ENCODE assay signal across 23 cellular contexts in genomic region chr6:170111816-170112582, GRCh38.
DNase-seq lines count a peak whose midpoint lies in the region; ATAC-seq, FAIRE-seq and TF ChIP-seq lines count a peak whose summit lies in the region.
"Had no signal": no experiment of that assay in that cellular context is flagged by ENCODE, and none has a peak within 500 bp of the region (broad histone marks: within the 10 kb centered on the region; RNA-seq: fewer than 3 reads in every experiment).

No MANE protein-coding gene starts in this region.

- 83 to 90% methylated on average over 18 of the region's 19 CpGs for WGBS in upper lobe of left lung, 2 donors

- intact Hi-C loops in cardiac septum (cut with DNase I) = no loop called here
- intact Hi-C loops in Right ventricle myocardium inferior (cut with DNase I) = no loop called here

- H3K36me3 ChIP-seq in upper lobe of left lung = no peaks in the 10 kb centered on the region
- H3K36me3 ChIP-seq: esophagus muscularis mucosa, gastrocnemius medialis had no signal

- H3K27me3 ChIP-seq in upper lobe of left lung = no peaks in the 10 kb centered on the region
- H3K27me3 ChIP-seq: gastrocnemius medialis had no signal

- no peak for TF ChIP-seq CTCF in omental fat pad (IDR thresholded peaks at IDR 0.05)
- TF ChIP-seq CTCF in upper lobe of left lung (IDR thresholded peaks at IDR 0.05) = no peak

- no peak for TF ChIP-seq POLR2A in upper lobe of left lung (IDR thresholded peaks at IDR 0.05)

- no peak overlapping the region for H3K4me3 ChIP-seq in upper lobe of left lung
- H3K4me3 ChIP-seq: esophagus muscularis mucosa, gastrocnemius medialis had no signal

- FAIRE-seq in GM19239 (lab: Jason Lieb, UNC) = no peak
- FAIRE-seq: HTR-8/SVneo, keratinocyte, urothelium cell line had no signal

- no peaks in the 10 kb centered on the region for H3K9me3 ChIP-seq in upper lobe of left lung
- H3K9me3 ChIP-seq: esophagus muscularis mucosa, gastrocnemius medialis had no signal

- ATAC-seq in Right ventricle myocardium inferior (no peak), omental fat pad (ENCODE audit: low FRiP score) (no peak), upper lobe of left lung (ENCODE audit: low FRiP score in 2 of 2) (no peak), HG02763 (IDR thresholded peaks at IDR 0.05; ENCODE audit: unreplicated experiment) (no peak), GM18867 (IDR thresholded peaks at IDR 0.05; ENCODE audit: unreplicated experiment) (no peak)
- ATAC-seq: activated CD4-positive, alpha-beta T cell treated with anti-CD3 and anti-CD28 coated beads for 36 hours; gastrocnemius medialis; stimulated activated naive CD8-positive, alpha-beta T cell treated with anti-CD3 and anti-CD28 coated beads, Interleukin-15, Interleukin-2, amounts not matched to agents 100 U/mL and 50 U/mL, for 24 hours had no signal

- DNase-seq in cardiac septum (ENCODE audit: low spot score) (peak; percentile 66), Right ventricle myocardium inferior (ENCODE audit: missing footprints) (no peak), ecto neural progenitor cell (ENCODE audit: low spot score) (peak; percentile 30), omental fat pad (ENCODE audit: low spot score) (peak; percentile 2), upper lobe of left lung (peak; percentile 8 to 30), GM19239 (ENCODE audit: insufficient read length, low spot score) (no peak)
- DNase-seq: activated CD4-positive, alpha-beta T cell treated with anti-CD3 and anti-CD28 coated beads for 36 hours; activated naive CD4-positive, alpha-beta T cell treated with Interleukin-2 at 50 U/mL for 16 hours; caudate nucleus; COR-L47; effector CD4-positive, alpha-beta T cell; gastrocnemius medialis; NCI-H1048; NCI-H524 treated with DMSO at 0.1 percent for 48 hours; SHP77; stimulated activated naive CD8-positive, alpha-beta T cell treated with anti-CD3 and anti-CD28 coated beads, Interleukin-15, Interleukin-2, amounts not matched to agents 100 U/mL and 50 U/mL, for 24 hours had no signal

- no peak for TF ChIP-seq EP300 in upper lobe of left lung (IDR thresholded peaks at IDR 0.05)

- H3K4me1 ChIP-seq in upper lobe of left lung = peaks cover 0 to 3% (median 0%) of the 10 kb centered on the region in 4 donors
- H3K4me1 ChIP-seq: esophagus muscularis mucosa, gastrocnemius medialis, parathyroid adenoma had no signal

- H3K27ac ChIP-seq in upper lobe of left lung = no peak overlapping the region
- H3K27ac ChIP-seq: esophagus muscularis mucosa, gastrocnemius medialis, parathyroid adenoma had no signal

Comparison
In these comparisons a context has a peak if more than half of its experiments do, and no peak if none do; other contexts are left out.
1. DNase-seq: peak in cardiac septum (single experiment), ecto neural progenitor cell (single experiment), omental fat pad (single experiment) and upper lobe of left lung (2 of 2); none in Right ventricle myocardium inferior (single experiment) and GM19239 (single experiment).